Comparison of ENCODE assay signal across 28 cellular contexts in genomic region chr12:117158096-117158495, GRCh38. TPM values are rescaled to one million over a fixed set of nuclear protein-coding genes. Genes with fewer than 3 reads are reported as not detected.
"Had no signal": no experiment of that assay in that cellular context is flagged by ENCODE, and none has a peak within 500 bp of the region (broad histone marks: within the 10 kb centered on the region; RNA-seq: fewer than 3 reads in every experiment).

No MANE protein-coding gene starts in this region.

- H3K27ac ChIP-seq: esophagus muscularis mucosa, foreskin keratinocyte, gastrocnemius medialis, WERI-Rb-1 had no signal

- H3K4me3 ChIP-seq: body of pancreas, esophagus muscularis mucosa, gastrocnemius medialis had no signal

- H3K9me3 ChIP-seq: body of pancreas, esophagus muscularis mucosa, gastrocnemius medialis had no signal

- DNase-seq: activated B cell treated with CpG ODN at 0.5 μM for 24 hours; activated CD4-positive, alpha-beta T cell treated with anti-CD3 and anti-CD28 coated beads for 48 hours; activated CD4-positive, alpha-beta T cell treated with anti-CD3 and anti-CD28 coated beads, Interleukin-2, amount 50 U/mL, for 1 hour; activated CD4-positive, alpha-beta T cell treated with anti-CD3 and anti-CD28 coated beads, Interleukin-2, amount 50 U/mL, for 48 hours; activated CD8-positive, alpha-beta memory T cell treated with anti-CD3 and anti-CD28 coated beads for 24 hours; activated CD8-positive, alpha-beta T cell treated with anti-CD3 and anti-CD28 coated beads for 36 hours; activated gamma-delta T cell; activated naive CD4-positive, alpha-beta T cell; activated naive CD4-positive, alpha-beta T cell treated with anti-CD3 and anti-CD28 coated beads, Interleukin-2, amount 10 ng/mL, durations not matched to agents 7 days and 5 days; activated naive CD8-positive, alpha-beta T cell treated with anti-CD3 and anti-CD28 coated beads, Interleukin-2, amount 10 ng/mL, durations not matched to agents 7 days and 5 days; amygdala; aorta; body of pancreas; caudate nucleus; cortex of kidney; dermis blood vessel endothelial cell; effector CD4-positive, alpha-beta T cell; effector memory CD8-positive, alpha-beta T cell; erythroblast; gastrocnemius medialis; glutamatergic neuron; SW 1271; T-cell; T1000; WERI-Rb-1 had no signal

- H3K27me3 ChIP-seq: body of pancreas, esophagus muscularis mucosa, foreskin keratinocyte, gastrocnemius medialis had no signal

- H3K4me1 ChIP-seq: body of pancreas, esophagus muscularis mucosa, foreskin keratinocyte, gastrocnemius medialis had no signal

RNA-seq across cellular contexts. Expression of gene TESC, which starts 58.9 kb away (rescaled TPM):
- total RNA-seq: chondrocyte, foreskin keratinocyte had no signal
